18 cellular contexts compared by ENCODE assay signal in genomic region chr5:145833616-145834200, GRCh38. TPM values are rescaled to one million over a fixed set of nuclear protein-coding genes. Genes with fewer than 3 reads are reported as not detected.
DNase-seq lines count a peak whose midpoint lies in the region; ATAC-seq, FAIRE-seq and TF ChIP-seq lines count a peak whose summit lies in the region.
"Had no signal": no experiment of that assay in that cellular context is flagged by ENCODE, and none has a peak within 500 bp of the region (broad histone marks: within the 10 kb centered on the region; RNA-seq: fewer than 3 reads in every experiment).

No MANE protein-coding gene starts in this region.

- peaks cover 13% of the 10 kb centered on the region for H3K4me1 Mint-ChIP-seq in CD4-positive, alpha-beta T cell (ENCODE audit: low read depth)
- peaks cover 5% of the 10 kb centered on the region for H3K4me1 Mint-ChIP-seq in activated T-helper 1 cell treated with anti-CD3 and anti-CD28 coated beads, Interleukin-12 subunit alpha, Interleukin-12 subunit beta, Interleukin-2, Interleukin-4 antibody, amounts not matched to agents 30 ng/mL and 10 ng/mL and 1 ng/mL, durations not matched to agents 14 hours and 24 hours and 36 hours (ENCODE audit: low read depth)
- H3K4me1 Mint-ChIP-seq in naive thymus-derived CD4-positive, alpha-beta T cell = peaks cover 0 to 25% (median 10%) of the 10 kb centered on the region in 7 donors

- no peaks in the 10 kb centered on the region for H3K36me3 Mint-ChIP-seq in CD4-positive, alpha-beta T cell (ENCODE audit: low read depth)
- H3K36me3 Mint-ChIP-seq in activated T-helper 1 cell treated with anti-CD3 and anti-CD28 coated beads, Interleukin-12 subunit alpha, Interleukin-12 subunit beta, Interleukin-2, Interleukin-4 antibody, amounts not matched to agents 30 ng/mL and 10 ng/mL and 1 ng/mL, durations not matched to agents 14 hours and 24 hours and 36 hours (ENCODE audit: low read depth) = no peaks in the 10 kb centered on the region
- H3K36me3 Mint-ChIP-seq in naive thymus-derived CD4-positive, alpha-beta T cell = no peaks in the 10 kb centered on the region

- no peaks in the 10 kb centered on the region for H3K9me3 Mint-ChIP-seq in CD4-positive, alpha-beta T cell
- H3K9me3 Mint-ChIP-seq in activated T-helper 1 cell treated with anti-CD3 and anti-CD28 coated beads, Interleukin-12 subunit alpha, Interleukin-12 subunit beta, Interleukin-2, Interleukin-4 antibody, amounts not matched to agents 30 ng/mL and 10 ng/mL and 1 ng/mL, durations not matched to agents 14 hours and 24 hours and 36 hours = no peaks in the 10 kb centered on the region
- peaks cover 0 to 2% (median 0%) of the 10 kb centered on the region in 11 donors for H3K9me3 Mint-ChIP-seq in naive thymus-derived CD4-positive, alpha-beta T cell

- ATAC-seq in A549 = no peak
- ATAC-seq in CD4-positive, alpha-beta T cell (ENCODE audit: poor library complexity) = no peak
- ATAC-seq in naive thymus-derived CD4-positive, alpha-beta T cell = no peak
- ATAC-seq in GM19023 (IDR thresholded peaks at IDR 0.05; ENCODE audit: unreplicated experiment) = no peak
- ATAC-seq: activated CD4-positive, CD25-positive, alpha-beta regulatory T cell treated with anti-CD3 and anti-CD28 coated beads, Interleukin-2, amount 50 U/mL, for 24 hours; upper lobe of right lung had no signal

- H3K9me3 ChIP-seq in A549 = no peaks in the 10 kb centered on the region
- H3K9me3 ChIP-seq in CD4-positive, alpha-beta T cell (ENCODE audit: control insufficient read depth, low read length) = no peaks in the 10 kb centered on the region
- H3K9me3 ChIP-seq in naive thymus-derived CD4-positive, alpha-beta T cell (ENCODE audit: control insufficient read depth in 2 of 3, low read length in 3 of 3) = no peaks in the 10 kb centered on the region
- H3K9me3 ChIP-seq: prostate gland, upper lobe of right lung had no signal

- TF ChIP-seq RAD21 in A549 (conservative IDR thresholded peaks at IDR 0.05 in 1 of 2, IDR thresholded peaks at IDR 0.05 in 1 of 2) = no peak

- H3K27ac ChIP-seq in A549 = no peak overlapping the region
- no peak overlapping the region for H3K27ac ChIP-seq in CD4-positive, alpha-beta T cell (ENCODE audit: low read depth, low read length)
- H3K27ac ChIP-seq in naive thymus-derived CD4-positive, alpha-beta T cell (ENCODE audit: low read depth, low read length) = no peak overlapping the region
- H3K27ac ChIP-seq: C4-2B, upper lobe of right lung had no signal

- no peak overlapping the region for H3K4me3 ChIP-seq in A549
- H3K4me3 ChIP-seq in naive thymus-derived CD4-positive, alpha-beta T cell (ENCODE audit: low read length) = no peak overlapping the region

- TF ChIP-seq EP300 in A549 (IDR thresholded peaks at IDR 0.05) = no peak

- no peak overlapping the region for H3K27ac Mint-ChIP-seq in CD4-positive, alpha-beta T cell
- no peak overlapping the region for H3K27ac Mint-ChIP-seq in activated T-helper 1 cell treated with anti-CD3 and anti-CD28 coated beads, Interleukin-12 subunit alpha, Interleukin-12 subunit beta, Interleukin-2, Interleukin-4 antibody, amounts not matched to agents 30 ng/mL and 10 ng/mL and 1 ng/mL, durations not matched to agents 14 hours and 24 hours and 36 hours
- no peak overlapping the region for H3K27ac Mint-ChIP-seq in naive thymus-derived CD4-positive, alpha-beta T cell

- CTCF ChIA-PET in A549 (lab: Yijun Ruan, JAX) = interaction anchor here (1.2 to 2.9 kb wide), 2 partner anchors 8 to 208 kb away, joined by 3 to 28 read pairs; no protein-coding TSS in a partner anchor
- CTCF ChIA-PET in CD4-positive, alpha-beta T cell (lab: Charles Lee) = no interaction called here
- CTCF ChIA-PET in naive thymus-derived CD4-positive, alpha-beta T cell (lab: Charles Lee) = no interaction called here

- peak overlapping the region; percentile 80 for H3K4me3 Mint-ChIP-seq in CD4-positive, alpha-beta T cell
- peak overlapping the region; percentile 60 for H3K4me3 Mint-ChIP-seq in activated T-helper 1 cell treated with anti-CD3 and anti-CD28 coated beads, Interleukin-12 subunit alpha, Interleukin-12 subunit beta, Interleukin-2, Interleukin-4 antibody, amounts not matched to agents 30 ng/mL and 10 ng/mL and 1 ng/mL, durations not matched to agents 14 hours and 24 hours and 36 hours
- H3K4me3 Mint-ChIP-seq in naive thymus-derived CD4-positive, alpha-beta T cell = peak overlapping the region in 6 of 10 donors; percentile 24 to 66 (median 40)

- POLR2A ChIA-PET in A549 (lab: Yijun Ruan, JAX) = no interaction called here
- POLR2A ChIA-PET in CD4-positive, alpha-beta T cell (lab: Charles Lee) = no interaction called here
- POLR2A ChIA-PET in naive thymus-derived CD4-positive, alpha-beta T cell (lab: Charles Lee) = no interaction called here

- TF ChIP-seq POLR2A in A549 (IDR thresholded peaks at IDR 0.05; ENCODE audit: low read length) = no peak

- intact Hi-C loops in CD4-positive, alpha-beta T cell (cut with DNase I, micrococcal nuclease) = no loop called here
- intact Hi-C loops in activated T-helper 1 cell treated with anti-CD3 and anti-CD28 coated beads, Interleukin-12 subunit alpha, Interleukin-12 subunit beta, Interleukin-2, Interleukin-4 antibody, amounts not matched to agents 30 ng/mL and 10 ng/mL and 1 ng/mL, durations not matched to agents 14 hours and 24 hours and 36 hours (cut with micrococcal nuclease) = loop anchor here (2.0 to 10.0 kb wide), 2 partner anchors 103 to 591 kb away; partner anchors contain the start of gene SH3RF2
- intact Hi-C loops in naive thymus-derived CD4-positive, alpha-beta T cell (cut with micrococcal nuclease) = no loop called here

- FAIRE-seq in A549 (lab: Jason Lieb, UNC) = no peak
- no peak for FAIRE-seq in HTR-8/SVneo (lab: Jason Lieb, UNC)
- FAIRE-seq: bronchial epithelial cell, GM12892, GM19239 had no signal

- no peaks in the 10 kb centered on the region for H3K36me3 ChIP-seq in naive thymus-derived CD4-positive, alpha-beta T cell (ENCODE audit: control insufficient read depth in 2 of 3, insufficient read depth in 3 of 3, low read length in 3 of 3)
- H3K36me3 ChIP-seq: prostate gland, upper lobe of right lung had no signal

- peak overlapping the region; percentile 89 for H3K4me2 ChIP-seq in A549

- WGBS in A549 (ENCODE audit: missing lambda C conversion rate) = 81% methylated on average over 10 of the region's 10 CpGs

- peaks cover 22% of the 10 kb centered on the region for H3K27me3 Mint-ChIP-seq in CD4-positive, alpha-beta T cell
- peaks cover 18% of the 10 kb centered on the region for H3K27me3 Mint-ChIP-seq in activated T-helper 1 cell treated with anti-CD3 and anti-CD28 coated beads, Interleukin-12 subunit alpha, Interleukin-12 subunit beta, Interleukin-2, Interleukin-4 antibody, amounts not matched to agents 30 ng/mL and 10 ng/mL and 1 ng/mL, durations not matched to agents 14 hours and 24 hours and 36 hours (ENCODE audit: insufficient read depth)
- peaks cover 14 to 29% (median 19%) of the 10 kb centered on the region in 5 donors for H3K27me3 Mint-ChIP-seq in naive thymus-derived CD4-positive, alpha-beta T cell

- no peak for TF ChIP-seq CTCF in A549 (IDR thresholded peaks at IDR 0.05)
- TF ChIP-seq CTCF in CD4-positive, alpha-beta T cell (IDR thresholded peaks at IDR 0.05) = no peak

- DNase-seq in A549 (ENCODE audit: low read depth in 1 of 2, low spot score in 1 of 2) = no peak
- no peak for DNase-seq in CD4-positive, alpha-beta T cell
- no peak for DNase-seq in activated T-helper 1 cell treated with anti-CD3 and anti-CD28 coated beads, Interleukin-12 subunit alpha, Interleukin-12 subunit beta, Interleukin-2, Interleukin-4 antibody, amounts not matched to agents 30 ng/mL and 10 ng/mL and 1 ng/mL, durations not matched to agents 14 hours and 24 hours and 36 hours (ENCODE audit: low spot score)
- DNase-seq in naive thymus-derived CD4-positive, alpha-beta T cell = no peak
- DNase-seq in NCI-H128 (lab: John Stamatoyannopoulos, UW; ENCODE audit: unreplicated experiment) = no peak
- DNase-seq in HTR-8/SVneo (ENCODE audit: insufficient read length, low spot score) = no peak
- no peak for DNase-seq in SW 1271 (lab: John Stamatoyannopoulos, UW)
- DNase-seq: foreskin melanocyte, mesendoderm, NCI-H146, upper lobe of right lung had no signal

- peaks cover 34% of the 10 kb centered on the region for H3K4me1 ChIP-seq in A549
- H3K4me1 ChIP-seq in naive thymus-derived CD4-positive, alpha-beta T cell (ENCODE audit: control insufficient read depth in 2 of 2, insufficient read depth in 2 of 2, low read length in 2 of 2) = peaks cover 0 to 4% of the 10 kb centered on the region in 2 donors

- peaks cover 6% of the 10 kb centered on the region for H3K27me3 ChIP-seq in CD4-positive, alpha-beta T cell (ENCODE audit: control insufficient read depth, insufficient read depth, low read length)
- no peaks in the 10 kb centered on the region for H3K27me3 ChIP-seq in naive thymus-derived CD4-positive, alpha-beta T cell (ENCODE audit: control insufficient read depth in 2 of 2, insufficient read depth in 2 of 2, low read length in 2 of 2)
- H3K27me3 ChIP-seq: upper lobe of right lung had no signal

TF ChIP-seq in A549, 52 proteins besides CTCF, POLR2A, EP300 and RAD21 (continues in another document):
- TF ChIP-seq RFX5 (IDR thresholded peaks at IDR 0.05) = no peak

RNA-seq across cellular contexts. Expression of gene PRELID2, which starts 1.4 kb away (rescaled TPM):
- polyA plus RNA-seq in A549 (2011; rRNA removed) (8.2 and 10.4 TPM in 2 replicates), A549 (2017; fragmentation: RNase III; extraction: RNeasy Plus Mini Kit Qiagen cat#74134 plus additional on column Dnase treatment) (7.9 to 9.8 TPM (median 8.5 TPM) in 3 replicates)
- polyA plus RNA-seq in A549 (2012; cell fraction: cytosol; rRNA removed) = 3.8 and 4.7 TPM in 2 replicates
- polyA plus RNA-seq in A549 (2012; cell fraction: nucleus; rRNA removed) = 1.00 and 2.3 TPM in 2 replicates
- polyA minus RNA-seq in A549 (2011; rRNA and poly(A)+ RNA removed) = 18.2 and 20.0 TPM in 2 replicates
- total RNA-seq in CD4-positive, alpha-beta T cell = under 1 TPM; 0.44 to 0.56 TPM
- 1.5 and 2.1 TPM in 2 replicates for total RNA-seq in activated T-helper 1 cell treated with anti-CD3 and anti-CD28 coated beads, Interleukin-12 subunit alpha, Interleukin-12 subunit beta, Interleukin-2, Interleukin-4 antibody, amounts not matched to agents 30 ng/mL and 10 ng/mL and 1 ng/mL, durations not matched to agents 14 hours and 24 hours and 36 hours
- total RNA-seq in naive thymus-derived CD4-positive, alpha-beta T cell = 1 to 10 TPM in 2 of 5 experiments, under 1 TPM in 1, not detected in 2; 0.29 to 4.1 (median 2.4) TPM
- polyA plus RNA-seq in naive thymus-derived CD4-positive, alpha-beta T cell = 1 to 10 TPM in 1 of 2 donors, under 1 TPM in 1; 0.64 to 1.3 TPM

RNA-seq across cellular contexts. Expression of gene GRXCR2, which starts 39.1 kb away (rescaled TPM):
- polyA plus RNA-seq in A549 (2011; rRNA removed) (0.05 TPM in 1 of 2 replicates, not detected in the other), A549 (2017; fragmentation: RNase III; extraction: RNeasy Plus Mini Kit Qiagen cat#74134 plus additional on column Dnase treatment) (not detected in 3 replicates)
- not detected in 2 replicates for polyA plus RNA-seq in A549 (2012; cell fraction: cytosol; rRNA removed)
- not detected in 2 replicates for polyA plus RNA-seq in A549 (2012; cell fraction: nucleus; rRNA removed)
- polyA minus RNA-seq in A549 (2011; rRNA and poly(A)+ RNA removed) = not detected in 2 replicates
- not detected for total RNA-seq in CD4-positive, alpha-beta T cell
- total RNA-seq in activated T-helper 1 cell treated with anti-CD3 and anti-CD28 coated beads, Interleukin-12 subunit alpha, Interleukin-12 subunit beta, Interleukin-2, Interleukin-4 antibody, amounts not matched to agents 30 ng/mL and 10 ng/mL and 1 ng/mL, durations not matched to agents 14 hours and 24 hours and 36 hours = not detected in 2 replicates
- total RNA-seq in naive thymus-derived CD4-positive, alpha-beta T cell = not detected
- not detected for polyA plus RNA-seq in naive thymus-derived CD4-positive, alpha-beta T cell
- total RNA-seq: bronchial epithelial cell, prostate gland, upper lobe of right lung had no signal
